Comparison of ENCODE assay signal across 1 cellular context in the genomic region with DNA sequence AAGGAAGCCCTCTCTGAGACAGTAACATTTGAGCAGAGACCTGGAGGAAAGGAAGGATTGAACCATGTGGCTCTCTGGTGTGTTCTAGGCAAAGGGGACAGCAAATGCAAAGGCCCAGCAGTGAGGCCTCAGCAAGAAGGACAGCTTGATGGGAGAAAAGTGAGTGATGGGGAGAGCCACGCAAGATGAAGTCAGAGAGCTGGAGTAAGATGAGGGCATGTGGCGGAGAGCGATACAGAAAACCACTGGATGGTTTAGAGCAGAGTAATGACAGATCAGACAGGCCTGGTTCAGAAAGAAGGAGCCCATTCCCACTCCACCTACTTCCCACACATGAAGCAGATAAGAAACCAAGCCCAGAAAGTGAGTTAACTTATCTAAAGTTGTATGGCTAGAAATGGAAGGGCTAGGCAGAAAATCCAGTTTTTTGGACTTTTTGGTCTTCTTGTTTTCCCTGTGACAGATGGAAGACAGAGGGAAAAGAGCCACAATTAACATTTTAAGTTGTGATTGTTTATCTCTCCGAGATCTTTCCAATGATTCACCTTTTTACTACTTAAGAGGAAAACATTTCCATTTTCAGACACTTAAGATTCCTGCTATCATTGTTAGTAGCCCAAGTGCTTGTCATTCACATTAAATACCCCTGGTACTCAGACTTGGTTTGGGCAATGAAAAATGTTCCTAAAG.
TF ChIP-seq lines count a peak whose summit lies in the region.

No MANE protein-coding gene starts in this region.

TF ChIP-seq in GM12878, 131 proteins besides CTCF, POLR2A, EP300 and RAD21 (continued from another document):
- TF ChIP-seq NR2C1 (IDR thresholded peaks at IDR 0.05) (no peak), YBX1 (IDR thresholded peaks at IDR 0.05) (no peak), DPF2 (IDR thresholded peaks at IDR 0.05) (no peak), TBL1XR1 (IDR thresholded peaks at IDR 0.05; ENCODE audit: low read depth, low read length) (no peak)
- TF ChIP-seq, protein P1, sequence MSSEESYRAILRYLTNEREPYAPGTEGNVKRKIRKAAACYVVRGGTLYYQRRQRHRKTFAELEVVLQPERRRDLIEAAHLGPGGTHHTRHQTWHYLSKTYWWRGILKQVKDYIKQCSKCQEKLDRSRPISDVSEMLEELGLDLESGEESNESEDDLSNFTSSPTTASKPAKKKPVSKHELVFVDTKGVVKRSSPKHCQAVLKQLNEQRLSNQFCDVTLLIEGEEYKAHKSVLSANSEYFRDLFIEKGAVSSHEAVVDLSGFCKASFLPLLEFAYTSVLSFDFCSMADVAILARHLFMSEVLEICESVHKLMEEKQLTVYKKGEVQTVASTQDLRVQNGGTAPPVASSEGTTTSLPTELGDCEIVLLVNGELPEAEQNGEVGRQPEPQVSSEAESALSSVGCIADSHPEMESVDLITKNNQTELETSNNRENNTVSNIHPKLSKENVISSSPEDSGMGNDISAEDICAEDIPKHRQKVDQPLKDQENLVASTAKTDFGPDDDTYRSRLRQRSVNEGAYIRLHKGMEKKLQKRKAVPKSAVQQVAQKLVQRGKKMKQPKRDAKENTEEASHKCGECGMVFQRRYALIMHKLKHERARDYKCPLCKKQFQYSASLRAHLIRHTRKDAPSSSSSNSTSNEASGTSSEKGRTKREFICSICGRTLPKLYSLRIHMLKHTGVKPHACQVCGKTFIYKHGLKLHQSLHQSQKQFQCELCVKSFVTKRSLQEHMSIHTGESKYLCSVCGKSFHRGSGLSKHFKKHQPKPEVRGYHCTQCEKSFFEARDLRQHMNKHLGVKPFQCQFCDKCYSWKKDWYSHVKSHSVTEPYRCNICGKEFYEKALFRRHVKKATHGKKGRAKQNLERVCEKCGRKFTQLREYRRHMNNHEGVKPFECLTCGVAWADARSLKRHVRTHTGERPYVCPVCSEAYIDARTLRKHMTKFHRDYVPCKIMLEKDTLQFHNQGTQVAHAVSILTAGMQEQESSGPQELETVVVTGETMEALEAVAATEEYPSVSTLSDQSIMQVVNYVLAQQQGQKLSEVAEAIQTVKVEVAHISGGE (CRISPR knock-in tag; IDR thresholded peaks at IDR 0.05): no peak
- TF ChIP-seq, protein P2, sequence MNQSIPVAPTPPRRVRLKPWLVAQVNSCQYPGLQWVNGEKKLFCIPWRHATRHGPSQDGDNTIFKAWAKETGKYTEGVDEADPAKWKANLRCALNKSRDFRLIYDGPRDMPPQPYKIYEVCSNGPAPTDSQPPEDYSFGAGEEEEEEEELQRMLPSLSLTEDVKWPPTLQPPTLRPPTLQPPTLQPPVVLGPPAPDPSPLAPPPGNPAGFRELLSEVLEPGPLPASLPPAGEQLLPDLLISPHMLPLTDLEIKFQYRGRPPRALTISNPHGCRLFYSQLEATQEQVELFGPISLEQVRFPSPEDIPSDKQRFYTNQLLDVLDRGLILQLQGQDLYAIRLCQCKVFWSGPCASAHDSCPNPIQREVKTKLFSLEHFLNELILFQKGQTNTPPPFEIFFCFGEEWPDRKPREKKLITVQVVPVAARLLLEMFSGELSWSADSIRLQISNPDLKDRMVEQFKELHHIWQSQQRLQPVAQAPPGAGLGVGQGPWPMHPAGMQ (IDR thresholded peaks at IDR 0.05; ENCODE audit: borderline replicate concordance): no peak
